ENCODE assay signal across 8 cellular contexts in the genomic region with DNA sequence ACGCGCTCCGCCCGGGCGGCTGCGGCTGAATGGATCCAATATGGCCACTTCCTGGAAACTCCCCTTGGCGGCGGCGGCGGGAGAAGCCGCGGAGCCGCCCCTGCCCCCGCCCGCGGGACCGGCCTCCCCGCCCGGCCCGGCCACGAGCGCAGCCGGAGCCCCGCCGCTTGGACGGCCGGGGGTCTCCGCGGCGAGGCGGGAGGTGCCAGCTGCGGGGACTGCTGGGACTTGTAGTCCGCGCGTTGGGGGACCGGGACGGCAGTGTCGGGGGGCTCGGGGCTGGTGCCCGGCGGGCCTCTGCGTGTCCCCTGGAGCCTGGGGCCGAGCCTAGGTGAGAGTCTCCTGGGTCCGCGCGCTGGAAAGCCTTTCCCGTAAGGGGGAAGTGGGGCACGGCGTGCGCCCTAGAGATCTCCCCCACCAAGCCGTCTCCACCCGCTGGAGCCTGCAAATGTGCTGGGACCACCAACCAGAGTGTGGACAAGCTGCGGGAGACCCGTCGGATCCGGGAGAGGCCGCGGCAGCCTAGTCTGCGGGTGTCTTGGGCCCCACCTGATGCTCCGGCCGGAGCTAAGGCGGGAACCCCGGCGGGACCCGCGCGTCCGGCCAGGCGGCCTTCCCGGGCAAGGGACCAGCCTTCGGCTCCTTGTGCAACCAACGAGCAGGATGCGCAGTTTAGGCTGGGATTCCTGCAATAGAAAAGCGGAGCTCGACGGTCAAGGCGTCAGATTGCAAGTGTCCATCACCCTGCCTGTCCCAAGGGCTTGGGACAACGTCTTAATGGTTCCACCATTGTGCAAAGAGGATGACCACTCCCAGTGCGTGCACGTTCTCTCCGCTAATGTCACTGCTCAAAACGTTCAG. TPM values are rescaled to one million over a fixed set of nuclear protein-coding genes. Genes with fewer than 3 reads are reported as not detected.
DNase-seq lines count a peak whose midpoint lies in the region; ATAC-seq and TF ChIP-seq lines count a peak whose summit lies in the region.

A gene with protein sequence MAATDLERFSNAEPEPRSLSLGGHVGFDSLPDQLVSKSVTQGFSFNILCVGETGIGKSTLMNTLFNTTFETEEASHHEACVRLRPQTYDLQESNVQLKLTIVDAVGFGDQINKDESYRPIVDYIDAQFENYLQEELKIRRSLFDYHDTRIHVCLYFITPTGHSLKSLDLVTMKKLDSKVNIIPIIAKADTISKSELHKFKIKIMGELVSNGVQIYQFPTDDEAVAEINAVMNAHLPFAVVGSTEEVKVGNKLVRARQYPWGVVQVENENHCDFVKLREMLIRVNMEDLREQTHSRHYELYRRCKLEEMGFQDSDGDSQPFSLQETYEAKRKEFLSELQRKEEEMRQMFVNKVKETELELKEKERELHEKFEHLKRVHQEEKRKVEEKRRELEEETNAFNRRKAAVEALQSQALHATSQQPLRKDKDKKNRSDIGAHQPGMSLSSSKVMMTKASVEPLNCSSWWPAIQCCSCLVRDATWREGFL (minus strand): TSS at position 31 of the 861 bp plus-strand sequence. CDS start 102 bp downstream, outside the sequence.

- peaks cover 28% of the 10 kb centered on the region for H3K4me1 Mint-ChIP-seq in activated naive CD4-positive, alpha-beta T cell treated with anti-CD3 and anti-CD28 coated beads, Interleukin-2, amount 50 U/mL, for 24 hours

- CTCF ChIA-PET in PC-9 (lab: Charles Lee) = no interaction called here

- BruUV-seq in PC-9 (replicated peaks; lab: Mats Ljungman, UMichigan) = no TSS peak

- no peaks in the 10 kb centered on the region for H3K9me3 Mint-ChIP-seq in activated naive CD4-positive, alpha-beta T cell treated with anti-CD3 and anti-CD28 coated beads, Interleukin-2, amount 50 U/mL, for 24 hours

- DNase-seq in NCI-H345 (lab: John Stamatoyannopoulos, UW) (peak; percentile 22), NCI-H345 treated with DMSO at 0.1 percent for 48 hours (lab: John Stamatoyannopoulos, UW; ENCODE audit: unreplicated experiment) (no peak), PC-9 (peak in 1 of 2 experiments; percentile 38), glomerular endothelial cell (ENCODE audit: extremely low read depth, low read depth, low spot score) (no peak), occipital lobe (lab: John Stamatoyannopoulos, UW) (peak; percentile 37), uterus (peak; percentile 53 to 70)

- no peaks in the 10 kb centered on the region for H3K9me2 ChIP-seq in PC-9 (ENCODE audit: insufficient read depth)

- no peaks in the 10 kb centered on the region for H3K36me3 ChIP-seq in PC-9 (ENCODE audit: low read depth)
- no peaks in the 10 kb centered on the region for H3K36me3 ChIP-seq in uterus

- no peaks in the 10 kb centered on the region for H4K20me1 ChIP-seq in PC-9 (ENCODE audit: insufficient read depth)

- peak; percentile 68 for ATAC-seq in HG02798 (IDR thresholded peaks at IDR 0.05; ENCODE audit: poor library complexity, unreplicated experiment)

- peaks cover 1% of the 10 kb centered on the region for H3K36me3 Mint-ChIP-seq in activated naive CD4-positive, alpha-beta T cell treated with anti-CD3 and anti-CD28 coated beads, Interleukin-2, amount 50 U/mL, for 24 hours

- peaks cover 26% of the 10 kb centered on the region for H3K27me3 Mint-ChIP-seq in activated naive CD4-positive, alpha-beta T cell treated with anti-CD3 and anti-CD28 coated beads, Interleukin-2, amount 50 U/mL, for 24 hours

- POLR2A ChIA-PET in PC-9 (lab: Charles Lee; ENCODE audit: unreplicated experiment) = interaction anchor here (0.5 to 0.6 kb wide), 2 partner anchors 20 to 28 kb away, joined by 4 to 8 read pairs; no protein-coding TSS in a partner anchor

- H3K27me3 ChIP-seq in PC-9 (ENCODE audit: insufficient read depth, low read depth) (no peaks in the 10 kb centered on the region; the same call in 1 of the 2 replicates), uterus (no peaks in the 10 kb centered on the region)

- H3K4me3 ChIP-seq in PC-9 = peak within 1 kb of the TSS; percentile 81
- peak within 1 kb of the TSS; percentile 57 to 72 for H3K4me3 ChIP-seq in uterus

- H3K27ac ChIP-seq in PC-9 (no peak within 1 kb of the TSS), uterus (peak within 1 kb of the TSS; percentile 81 to 84)

- H3K4me3 Mint-ChIP-seq in activated naive CD4-positive, alpha-beta T cell treated with anti-CD3 and anti-CD28 coated beads, Interleukin-2, amount 50 U/mL, for 24 hours = peak within 1 kb of the TSS; percentile 70

- peaks cover 7% of the 10 kb centered on the region; the same call in 1 of the 2 replicates for H3K79me2 ChIP-seq in PC-9 (ENCODE audit: low read depth)

- no peak for TF ChIP-seq POLR2A in uterus (IDR thresholded peaks at IDR 0.05)

- peak within 1 kb of the TSS; percentile 98 for H2AFZ ChIP-seq in PC-9

- H3K27ac Mint-ChIP-seq in activated naive CD4-positive, alpha-beta T cell treated with anti-CD3 and anti-CD28 coated beads, Interleukin-2, amount 50 U/mL, for 24 hours = peak within 1 kb of the TSS; percentile 35

- TF ChIP-seq CTCF in PC-9 (conservative IDR thresholded peaks at IDR 0.05) (no peak), uterus (IDR thresholded peaks at IDR 0.05) (peak in 1 of 4 experiments; percentile 7)

- H3F3A ChIP-seq in PC-9 (ENCODE audit: insufficient read depth, low read depth) = 0 out of 2 replicates have a peak, but pooled peaks cover 5% of the 10 kb centered on the region

- peak within 1 kb of the TSS; percentile 94 for H3K4me2 ChIP-seq in PC-9

- H3K4me1 ChIP-seq in PC-9 (replicated peaks; ENCODE audit: insufficient read depth) (peaks cover 15% of the 10 kb centered on the region), uterus (peaks cover 0 to 11% of the 10 kb centered on the region in 2 donors)

- H3K9me3 ChIP-seq in PC-9 (ENCODE audit: insufficient read depth, low read depth) (no peaks in the 10 kb centered on the region), uterus (no peaks in the 10 kb centered on the region)

- intact Hi-C loops in PC-9 (cut with micrococcal nuclease; ENCODE audit: unreplicated experiment) = no loop called here
- intact Hi-C loops in uterus (cut with DNase I; ENCODE audit: low total_unique reads) = no loop called here

RNA-seq across cellular contexts. Expression of the gene that starts here (rescaled TPM):
- 22.3 and 24.2 TPM in 2 replicates for total RNA-seq in PC-9 (2021)
- total RNA-seq in glomerular endothelial cell = 60.4 and 65.0 TPM in 2 replicates
- total RNA-seq in occipital lobe = 29.5 TPM
- total RNA-seq in uterus = 10 to 100 TPM; 17.7 to 49.4 (median 36.4) TPM

Comparison
In these comparisons a context has a peak if more than half of its experiments do, and no peak if none do; other contexts are left out.
1. DNase-seq: peak in NCI-H345 (single experiment), occipital lobe (single experiment) and uterus (2 of 2); none in NCI-H345 treated with DMSO at 0.1 percent for 48 hours (single experiment) and glomerular endothelial cell (single experiment).